ENCODE assay signal across 16 cellular contexts in the genomic region with DNA sequence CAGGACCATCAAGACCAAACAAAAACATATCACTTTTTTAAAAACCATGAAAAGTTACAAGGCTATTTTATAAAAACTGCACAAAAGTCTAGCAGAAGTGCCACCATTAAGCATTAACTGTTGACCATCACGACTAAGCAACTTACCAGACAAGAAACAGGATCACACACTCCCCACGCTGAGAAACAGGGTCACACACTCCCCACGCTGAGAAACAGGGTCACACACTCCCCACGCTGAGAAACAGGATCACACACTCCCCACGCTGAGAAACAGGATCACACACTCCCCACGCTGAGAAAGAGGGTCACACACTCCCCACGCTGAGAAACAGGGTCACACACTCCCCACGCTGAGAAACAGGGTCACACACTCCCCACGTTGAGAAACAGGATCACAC. TPM values are rescaled to one million over a fixed set of nuclear protein-coding genes. Genes with fewer than 3 reads are reported as not detected.
"Had no signal": no experiment of that assay in that cellular context is flagged by ENCODE, and none has a peak within 500 bp of the region (broad histone marks: within the 10 kb centered on the region; RNA-seq: fewer than 3 reads in every experiment).

No MANE protein-coding gene starts in this region.

RNA-seq across cellular contexts. Expression of a gene that starts 28.9 kb away (rescaled TPM):
- total RNA-seq: naive thymus-derived CD4-positive, alpha-beta T cell; osteocyte; posterior vena cava; prostate gland; pulmonary artery endothelial cell; right atrium auricular region; sciatic nerve; smooth muscle cell; stomach; temporal lobe; thoracic aorta; thyroid gland; tibial nerve; ureter; vagina had no signal

RNA-seq across cellular contexts. Expression of a gene that starts 42.2 kb away (rescaled TPM):
- total RNA-seq: naive thymus-derived CD4-positive, alpha-beta T cell; osteocyte; pancreas; prostate gland; pulmonary artery endothelial cell; smooth muscle cell; thoracic aorta; thyroid gland; ureter; vagina had no signal

RNA-seq across cellular contexts. Expression of a gene that starts 49.1 kb away (rescaled TPM):
- total RNA-seq: osteocyte, pulmonary artery endothelial cell, smooth muscle cell had no signal
